8 cellular contexts compared by ENCODE assay signal in genomic region chr14:95291859-95292542, GRCh38. TPM values are rescaled to one million over a fixed set of nuclear protein-coding genes. Genes with fewer than 3 reads are reported as not detected.
DNase-seq lines count a peak whose midpoint lies in the region; ATAC-seq, FAIRE-seq and TF ChIP-seq lines count a peak whose summit lies in the region.

No MANE protein-coding gene starts in this region.

- peak; percentile 58 for FAIRE-seq in GM12891 (lab: Jason Lieb, UNC)

- no peak for DNase-seq in GM12891 (ENCODE audit: insufficient read length, low spot score)
- DNase-seq in NCI-H510A (lab: John Stamatoyannopoulos, UW), result peak; percentile 45
- no peak for DNase-seq in esophagus muscularis mucosa (ENCODE audit: extremely low spot score)
- peak; percentile 67 for DNase-seq in pons (ENCODE audit: low spot score)
- no peak for DNase-seq in natural killer cell
- DNase-seq in nephron progenitor cell, result no peak
- no peak for DNase-seq in activated CD4-positive, alpha-beta T cell treated with anti-CD3 and anti-CD28 coated beads, Interleukin-2, amount 10 ng/mL, durations not matched to agents 24 days and 14 days

- TF ChIP-seq POLR2A in GM12891 (IDR thresholded peaks at IDR 0.05; ENCODE audit: low read depth, low read length) (no peak), esophagus muscularis mucosa (IDR thresholded peaks at IDR 0.05; ENCODE audit: low read depth) (no peak)

- H3K4me1 Mint-ChIP-seq in natural killer cell (no peaks in the 10 kb centered on the region), nephron progenitor cell (peaks cover 18% of the 10 kb centered on the region)
- no peaks in the 10 kb centered on the region for H3K4me1 Mint-ChIP-seq in activated CD4-positive, alpha-beta T cell treated with anti-CD3 and anti-CD28 coated beads, Interleukin-2, amount 10 ng/mL, durations not matched to agents 24 days and 14 days

- peaks cover 0 to 15% (median 3%) of the 10 kb centered on the region in 4 donors for H3K9me3 ChIP-seq in esophagus muscularis mucosa

- peak overlapping the region in 3 of 4 donors; percentile 49 to 59 (median 52) for H3K27ac ChIP-seq in esophagus muscularis mucosa (replicated peaks in 1 of 4)

- 62% methylated on average over 6 of the region's 6 CpGs for WGBS in esophagus muscularis mucosa

- H3K36me3 Mint-ChIP-seq in natural killer cell (no peaks in the 10 kb centered on the region), nephron progenitor cell (ENCODE audit: low read depth) (peaks cover 18% of the 10 kb centered on the region)
- H3K36me3 Mint-ChIP-seq in activated CD4-positive, alpha-beta T cell treated with anti-CD3 and anti-CD28 coated beads, Interleukin-2, amount 10 ng/mL, durations not matched to agents 24 days and 14 days (ENCODE audit: low read depth), result no peaks in the 10 kb centered on the region

- H3K9me3 Mint-ChIP-seq in natural killer cell, result no peaks in the 10 kb centered on the region
- H3K9me3 Mint-ChIP-seq in nephron progenitor cell, result peaks cover 25% of the 10 kb centered on the region
- peaks cover 3% of the 10 kb centered on the region for H3K9me3 Mint-ChIP-seq in activated CD4-positive, alpha-beta T cell treated with anti-CD3 and anti-CD28 coated beads, Interleukin-2, amount 10 ng/mL, durations not matched to agents 24 days and 14 days

- TF ChIP-seq EP300 in esophagus muscularis mucosa (IDR thresholded peaks at IDR 0.05), result no peak

- peaks cover 12 to 26% (median 16%) of the 10 kb centered on the region in 4 donors for H3K4me1 ChIP-seq in esophagus muscularis mucosa

- ATAC-seq in HG03280 (IDR thresholded peaks at IDR 0.05; ENCODE audit: unreplicated experiment) (no peak), natural killer cell (no peak)

- no peak overlapping the region for H3K27ac Mint-ChIP-seq in natural killer cell
- H3K27ac Mint-ChIP-seq in nephron progenitor cell, result no peak overlapping the region
- H3K27ac Mint-ChIP-seq in activated CD4-positive, alpha-beta T cell treated with anti-CD3 and anti-CD28 coated beads, Interleukin-2, amount 10 ng/mL, durations not matched to agents 24 days and 14 days, result no peak overlapping the region

- H3K36me3 ChIP-seq in esophagus muscularis mucosa, result no peaks in the 10 kb centered on the region

- H3K4me3 ChIP-seq in esophagus muscularis mucosa, result no peak overlapping the region

- H3K27me3 ChIP-seq in esophagus muscularis mucosa, result peaks cover 0 to 23% (median 0%) of the 10 kb centered on the region in 4 donors

- no peak for TF ChIP-seq CTCF in esophagus muscularis mucosa (IDR thresholded peaks at IDR 0.05)
- no peak for TF ChIP-seq CTCF in natural killer cell (IDR thresholded peaks at IDR 0.05)
- TF ChIP-seq CTCF in nephron progenitor cell (IDR thresholded peaks at IDR 0.05), result no peak

- H3K27me3 Mint-ChIP-seq in natural killer cell (ENCODE audit: low read depth in 2 of 2) (peaks cover 10 to 11% of the 10 kb centered on the region in 2 donors), nephron progenitor cell (ENCODE audit: low read depth, poor library complexity) (peaks cover 25% of the 10 kb centered on the region)
- H3K27me3 Mint-ChIP-seq in activated CD4-positive, alpha-beta T cell treated with anti-CD3 and anti-CD28 coated beads, Interleukin-2, amount 10 ng/mL, durations not matched to agents 24 days and 14 days, result peaks cover 9% of the 10 kb centered on the region

- intact Hi-C loops in esophagus muscularis mucosa (cut with DNase I) (no loop called here), natural killer cell (cut with micrococcal nuclease) (no loop called here)
- intact Hi-C loops in activated CD4-positive, alpha-beta T cell treated with anti-CD3 and anti-CD28 coated beads, Interleukin-2, amount 10 ng/mL, durations not matched to agents 24 days and 14 days (cut with micrococcal nuclease), result no loop called here

- H3K4me3 Mint-ChIP-seq in natural killer cell (no peak overlapping the region), nephron progenitor cell (no peak overlapping the region)
- no peak overlapping the region for H3K4me3 Mint-ChIP-seq in activated CD4-positive, alpha-beta T cell treated with anti-CD3 and anti-CD28 coated beads, Interleukin-2, amount 10 ng/mL, durations not matched to agents 24 days and 14 days

TF ChIP-seq in GM12891, 5 proteins besides CTCF, POLR2A, EP300 and RAD21:
- no peak for TF ChIP-seq POU2F2 (IDR thresholded peaks at IDR 0.05; ENCODE audit: low read depth, low read length)
- TF ChIP-seq PAX5 (IDR thresholded peaks at IDR 0.05; ENCODE audit: insufficient read depth, low read length, severe bottlenecking), result no peak
- TF ChIP-seq SPI1 (IDR thresholded peaks at IDR 0.05; ENCODE audit: low read depth, low read length), result no peak
- no peak for TF ChIP-seq TAF1 (IDR thresholded peaks at IDR 0.05; ENCODE audit: low read depth, low read length)
- no peak for TF ChIP-seq POLR2AphosphoS5 (IDR thresholded peaks at IDR 0.05; ENCODE audit: low read depth, low read length)

RNA-seq across cellular contexts. Expression of gene CLMN, which starts 27.7 kb away (rescaled TPM):
- 15.1 TPM for polyA plus RNA-seq in GM12891 (2012; ENCODE audit: low read depth, missing spikeins)
- total RNA-seq in esophagus muscularis mucosa, result 1 to 10 TPM; 6.5 to 10.0 (median 7.9) TPM
- total RNA-seq in natural killer cell, result 1 to 10 TPM in 2 of 3 donors, under 1 TPM in 1; 0.80 to 2.0 (median 1.8) TPM
- total RNA-seq in activated CD4-positive, alpha-beta T cell treated with anti-CD3 and anti-CD28 coated beads, Interleukin-2, amount 10 ng/mL, durations not matched to agents 24 days and 14 days, result 1.0 and 1.1 TPM in 2 replicates

Comparison
In these comparisons a context has a peak if more than half of its experiments do, and no peak if none do; other contexts are left out.
1. DNase-seq: peak in NCI-H510A (single experiment) and pons (single experiment); none in GM12891 (single experiment), esophagus muscularis mucosa (single experiment), natural killer cell (single experiment), nephron progenitor cell (single experiment) and activated CD4-positive, alpha-beta T cell treated with anti-CD3 and anti-CD28 coated beads, Interleukin-2, amount 10 ng/mL, durations not matched to agents 24 days and 14 days (single experiment).